In genomic region chr20:37972256-37973058, GRCh38 we compare ENCODE assay signal across 19 cellular contexts.
"Had no signal": no experiment of that assay in that cellular context is flagged by ENCODE, and none has a peak within 500 bp of the region (broad histone marks: within the 10 kb centered on the region; RNA-seq: fewer than 3 reads in every experiment).

No MANE protein-coding gene starts in this region.

- H3K9me3 Mint-ChIP-seq: natural killer cell treated with Interleukin-12 subunit alpha and Interleukin-12 subunit beta and Interleukin-15 and Interleukin-18, amount 100 ng/mL, for 72 hours had no signal

- H3K4me2 ChIP-seq: neural progenitor cell had no signal

- FAIRE-seq: endothelial cell of umbilical vein, keratinocyte, small intestine had no signal

- H3K4me1 Mint-ChIP-seq: memory B cell had no signal

- H3K9ac ChIP-seq: neural progenitor cell had no signal

- H3K4me1 ChIP-seq: foreskin keratinocyte, lower lobe of right lung, right atrium auricular region, suprapubic skin had no signal

- H3K27ac Mint-ChIP-seq: dendritic cell treated with granulocyte-macrophage colony-stimulating factor and Interleukin-4, amounts not matched to agents 40 ng/mL and 50 ng/mL, for 4 days; memory B cell; natural killer cell treated with Interleukin-12 subunit alpha and Interleukin-12 subunit beta and Interleukin-15 and Interleukin-18, amount 100 ng/mL, for 72 hours; neural progenitor cell had no signal

- DNase-seq: foreskin keratinocyte; hippocampal formation; left ventricle myocardium inferior; lower lobe of right lung; midbrain; nucleus accumbens; ovary; small intestine; stimulated activated CD4-positive, alpha-beta T cell treated with anti-CD3 and anti-CD28 coated beads, Interleukin-12 subunit alpha, Interleukin-12 subunit beta, amount 100 ng/mL, for 4 hours; stimulated activated naive CD8-positive, alpha-beta T cell treated with anti-CD3 and anti-CD28 coated beads, Interleukin-15, Interleukin-2, amounts not matched to agents 100 U/mL and 50 U/mL, for 24 hours had no signal

- H3K9me3 ChIP-seq: lower lobe of right lung, ovary, suprapubic skin, thyroid gland had no signal

- H3K27me3 Mint-ChIP-seq: memory B cell had no signal

- H3K4me3 ChIP-seq: left ventricle myocardium inferior, lower lobe of right lung, neural progenitor cell, ovary, right atrium auricular region, suprapubic skin, thyroid gland had no signal

- H3K27me3 ChIP-seq: neural progenitor cell, ovary, right atrium auricular region, suprapubic skin, thyroid gland had no signal

- H3K36me3 ChIP-seq: left ventricle myocardium inferior, lower lobe of right lung, neural progenitor cell, ovary, right atrium auricular region, suprapubic skin, thyroid gland had no signal

- H3K4me3 Mint-ChIP-seq: dendritic cell treated with granulocyte-macrophage colony-stimulating factor and Interleukin-4, amounts not matched to agents 40 ng/mL and 50 ng/mL, for 4 days; memory B cell; natural killer cell treated with Interleukin-12 subunit alpha and Interleukin-12 subunit beta and Interleukin-15 and Interleukin-18, amount 100 ng/mL, for 72 hours; neural progenitor cell had no signal

- H3K36me3 Mint-ChIP-seq: neural progenitor cell had no signal

- H2AFZ ChIP-seq: neural progenitor cell had no signal

- H3K27ac ChIP-seq: foreskin keratinocyte, left ventricle myocardium inferior, lower lobe of right lung, neural progenitor cell, ovary, right atrium auricular region, suprapubic skin, thyroid gland had no signal

- ATAC-seq: foreskin keratinocyte; lower lobe of right lung; stimulated activated naive CD8-positive, alpha-beta T cell treated with anti-CD3 and anti-CD28 coated beads, Interleukin-15, Interleukin-2, amounts not matched to agents 100 U/mL and 50 U/mL, for 24 hours had no signal
